Comparison of ENCODE assay signal across 1 cellular context in the genomic region with DNA sequence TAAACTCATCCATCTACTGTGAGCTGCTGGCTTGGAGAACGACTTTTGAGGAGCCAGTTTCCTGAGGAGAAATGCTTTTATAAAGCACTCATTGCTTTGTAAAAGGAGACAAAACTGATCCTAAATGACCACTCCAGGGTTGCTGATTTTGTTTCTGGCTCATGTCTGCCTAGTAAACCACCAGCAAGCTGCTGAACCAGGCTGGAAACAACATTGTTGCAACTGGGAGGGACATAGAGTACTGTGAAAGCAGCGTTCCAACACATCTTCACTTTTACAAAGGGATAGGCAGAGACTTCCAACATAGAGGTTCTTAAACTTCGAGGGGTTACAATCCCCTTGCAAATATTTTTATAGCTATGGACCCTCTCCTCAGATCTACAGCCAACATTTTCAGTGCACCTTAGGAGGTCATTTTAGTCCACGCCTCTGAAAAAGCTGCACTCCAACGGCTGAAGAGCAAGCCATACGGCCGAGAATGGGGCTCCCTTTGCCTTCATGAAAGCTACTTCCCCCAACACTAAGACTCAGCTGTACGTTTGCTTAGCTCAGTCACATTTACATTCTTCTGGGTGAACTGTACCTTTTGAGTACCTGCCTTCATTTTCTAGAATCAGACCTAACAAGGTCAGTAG.
TF ChIP-seq lines count a peak whose summit lies in the region.

No MANE protein-coding gene starts in this region.

TF ChIP-seq in GM12878, 131 proteins besides CTCF, POLR2A, EP300 and RAD21:
- no peak for TF ChIP-seq SMAD1 (IDR thresholded peaks at IDR 0.05; ENCODE audit: low read depth, partially characterized antibody)
- TF ChIP-seq IKZF1 (conservative IDR thresholded peaks at IDR 0.05): no peak
- no peak for TF ChIP-seq NRF1 (conservative IDR thresholded peaks at IDR 0.05; ENCODE audit: low read depth, low read length)
- TF ChIP-seq YY1 (IDR thresholded peaks at IDR 0.05; ENCODE audit: low read depth, low read length): no peak
- TF ChIP-seq PAX5 (IDR thresholded peaks at IDR 0.05; ENCODE audit: borderline replicate concordance, low read depth, low read length): no peak
- no peak for TF ChIP-seq SIN3A (IDR thresholded peaks at IDR 0.05; ENCODE audit: low read depth, low read length)
- TF ChIP-seq, protein P1, sequence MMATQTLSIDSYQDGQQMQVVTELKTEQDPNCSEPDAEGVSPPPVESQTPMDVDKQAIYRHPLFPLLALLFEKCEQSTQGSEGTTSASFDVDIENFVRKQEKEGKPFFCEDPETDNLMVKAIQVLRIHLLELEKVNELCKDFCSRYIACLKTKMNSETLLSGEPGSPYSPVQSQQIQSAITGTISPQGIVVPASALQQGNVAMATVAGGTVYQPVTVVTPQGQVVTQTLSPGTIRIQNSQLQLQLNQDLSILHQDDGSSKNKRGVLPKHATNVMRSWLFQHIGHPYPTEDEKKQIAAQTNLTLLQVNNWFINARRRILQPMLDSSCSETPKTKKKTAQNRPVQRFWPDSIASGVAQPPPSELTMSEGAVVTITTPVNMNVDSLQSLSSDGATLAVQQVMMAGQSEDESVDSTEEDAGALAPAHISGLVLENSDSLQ (IDR thresholded peaks at IDR 0.05): no peak
- TF ChIP-seq TCF3 (IDR thresholded peaks at IDR 0.05; ENCODE audit: borderline replicate concordance, insufficient read depth, low read depth, low read length): no peak
- TF ChIP-seq, protein P2, sequence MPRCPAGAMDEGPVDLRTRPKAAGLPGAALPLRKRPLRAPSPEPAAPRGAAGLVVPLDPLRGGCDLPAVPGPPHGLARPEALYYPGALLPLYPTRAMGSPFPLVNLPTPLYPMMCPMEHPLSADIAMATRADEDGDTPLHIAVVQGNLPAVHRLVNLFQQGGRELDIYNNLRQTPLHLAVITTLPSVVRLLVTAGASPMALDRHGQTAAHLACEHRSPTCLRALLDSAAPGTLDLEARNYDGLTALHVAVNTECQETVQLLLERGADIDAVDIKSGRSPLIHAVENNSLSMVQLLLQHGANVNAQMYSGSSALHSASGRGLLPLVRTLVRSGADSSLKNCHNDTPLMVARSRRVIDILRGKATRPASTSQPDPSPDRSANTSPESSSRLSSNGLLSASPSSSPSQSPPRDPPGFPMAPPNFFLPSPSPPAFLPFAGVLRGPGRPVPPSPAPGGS (IDR thresholded peaks at IDR 0.05; ENCODE audit: borderline replicate concordance, insufficient read depth, low read depth, low read length, poor library complexity, severe bottlenecking): no peak
TF ChIP-seq in GM12878: peak in this region for 0.
